Comparison of ENCODE assay signal across 1 cellular context in the genomic region with DNA sequence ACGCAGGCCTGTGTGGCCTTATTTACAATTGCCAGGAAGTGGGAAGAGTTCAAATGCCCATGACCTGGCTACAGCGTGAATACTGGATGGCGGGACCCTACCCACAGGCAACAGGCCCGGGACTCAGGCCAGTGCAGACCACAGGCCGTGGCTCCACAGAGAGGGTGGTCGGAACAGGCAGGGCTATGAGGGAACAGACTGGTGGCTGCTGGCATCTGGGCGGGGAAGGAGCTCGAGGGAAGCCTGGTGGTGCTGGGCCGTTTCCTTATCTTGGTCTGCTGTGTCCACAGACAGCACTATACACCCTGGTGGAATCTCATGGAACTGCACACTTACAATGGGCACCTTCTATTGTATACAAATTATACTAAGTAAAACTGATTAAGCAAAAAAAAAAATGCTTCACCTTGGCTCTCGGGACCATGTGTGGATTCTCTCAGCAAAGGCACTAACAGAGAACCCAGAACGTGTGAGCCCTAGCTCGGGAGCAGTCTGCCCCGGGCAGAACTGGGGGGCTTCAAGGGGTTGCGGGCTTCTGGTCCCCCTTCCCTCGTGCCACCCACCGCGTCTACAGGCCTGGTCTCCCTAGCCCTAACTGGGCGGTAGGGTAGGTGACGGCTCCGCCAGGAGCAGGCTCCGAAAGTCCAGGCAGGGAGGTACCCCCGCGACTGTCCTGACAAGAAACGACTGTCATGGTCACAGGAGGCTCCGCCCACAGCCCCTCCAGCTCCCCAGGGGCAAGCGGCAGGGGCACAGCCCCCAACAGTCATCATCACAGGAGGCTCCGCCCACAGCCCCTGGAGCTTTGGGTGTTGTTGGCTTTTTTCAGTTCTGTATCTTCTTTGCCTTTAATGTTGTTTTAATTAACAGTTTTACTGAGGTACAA.
A peak's percentile ranks its signal among the peaks of the same experiment; 100 is the strongest.
TF ChIP-seq lines count a peak whose summit lies in the region.

No MANE protein-coding gene starts in this region.

TF ChIP-seq in HepG2, 621 proteins besides CTCF, POLR2A, EP300 and RAD21 (continued from another document and continues in another):
- TF ChIP-seq, protein P1, sequence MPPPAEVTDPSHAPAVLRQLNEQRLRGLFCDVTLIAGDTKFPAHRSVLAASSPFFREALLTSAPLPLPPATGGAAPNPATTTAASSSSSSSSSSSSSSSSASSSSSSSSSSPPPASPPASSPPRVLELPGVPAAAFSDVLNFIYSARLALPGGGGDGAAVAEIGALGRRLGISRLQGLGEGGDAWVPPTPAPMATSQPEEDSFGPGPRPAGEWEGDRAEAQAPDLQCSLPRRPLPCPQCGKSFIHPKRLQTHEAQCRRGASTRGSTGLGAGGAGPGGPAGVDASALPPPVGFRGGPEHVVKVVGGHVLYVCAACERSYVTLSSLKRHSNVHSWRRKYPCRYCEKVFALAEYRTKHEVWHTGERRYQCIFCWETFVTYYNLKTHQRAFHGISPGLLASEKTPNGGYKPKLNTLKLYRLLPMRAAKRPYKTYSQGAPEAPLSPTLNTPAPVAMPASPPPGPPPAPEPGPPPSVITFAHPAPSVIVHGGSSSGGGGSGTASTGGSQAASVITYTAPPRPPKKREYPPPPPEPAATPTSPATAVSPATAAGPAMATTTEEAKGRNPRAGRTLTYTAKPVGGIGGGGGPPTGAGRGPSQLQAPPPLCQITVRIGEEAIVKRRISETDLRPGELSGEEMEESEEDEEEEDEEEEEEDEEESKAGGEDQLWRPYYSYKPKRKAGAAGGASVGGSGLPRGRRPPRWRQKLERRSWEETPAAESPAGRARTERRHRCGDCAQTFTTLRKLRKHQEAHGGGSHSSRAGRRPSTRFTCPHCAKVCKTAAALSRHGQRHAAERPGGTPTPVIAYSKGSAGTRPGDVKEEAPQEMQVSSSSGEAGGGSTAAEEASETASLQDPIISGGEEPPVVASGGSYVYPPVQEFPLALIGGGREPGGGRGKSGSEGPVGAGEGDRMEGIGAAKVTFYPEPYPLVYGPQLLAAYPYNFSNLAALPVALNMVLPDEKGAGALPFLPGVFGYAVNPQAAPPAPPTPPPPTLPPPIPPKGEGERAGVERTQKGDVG (CRISPR knock-in tag; IDR thresholded peaks at IDR 0.05; ENCODE audit: borderline replicate concordance) = no peak
- TF ChIP-seq TEAD3 (CRISPR knock-in tag; optimal IDR thresholded peaks at IDR 0.05; ENCODE audit: borderline replicate concordance) (no peak), ZNF264 (CRISPR knock-in tag; IDR thresholded peaks at IDR 0.05) (no peak), ATM (IDR thresholded peaks at IDR 0.05; ENCODE audit: borderline replicate concordance) (no peak), RXRB (CRISPR knock-in tag; IDR thresholded peaks at IDR 0.05; ENCODE audit: borderline replicate concordance) (no peak), RFX1 (IDR thresholded peaks at IDR 0.05) (no peak), YEATS2 (CRISPR knock-in tag; IDR thresholded peaks at IDR 0.05; ENCODE audit: borderline replicate concordance) (no peak), TAF1 (CRISPR knock-in tag; IDR thresholded peaks at IDR 0.05) (no peak), ZNF703 (CRISPR knock-in tag; IDR thresholded peaks at IDR 0.05; ENCODE audit: borderline replicate concordance) (no peak), ATF7-NPFF (CRISPR knock-in tag; IDR thresholded peaks at IDR 0.05; ENCODE audit: low read depth) (no peak), ZBTB8A (CRISPR knock-in tag; IDR thresholded peaks at IDR 0.05; ENCODE audit: borderline replicate concordance, low read depth) (no peak), TEAD2 (CRISPR knock-in tag; IDR thresholded peaks at IDR 0.05) (no peak), SAP130 (CRISPR knock-in tag; IDR thresholded peaks at IDR 0.05; ENCODE audit: low read depth) (no peak), NR3C1 (CRISPR knock-in tag; IDR thresholded peaks at IDR 0.05) (no peak), ZNF44 (CRISPR knock-in tag; IDR thresholded peaks at IDR 0.05) (no peak), MAZ (IDR thresholded peaks at IDR 0.05; ENCODE audit: borderline replicate concordance, low read depth, low read length) (no peak), MAZ (CRISPR knock-in tag; IDR thresholded peaks at IDR 0.05; ENCODE audit: low read depth) (no peak), ADNP (CRISPR knock-in tag; IDR thresholded peaks at IDR 0.05) (no peak), MEIS2 (CRISPR knock-in tag; IDR thresholded peaks at IDR 0.05) (no peak), ZNF282 (IDR thresholded peaks at IDR 0.05; ENCODE audit: partially characterized antibody) (no peak), ZMYM3 (CRISPR knock-in tag; IDR thresholded peaks at IDR 0.05) (no peak), ZNF383 (CRISPR knock-in tag; IDR thresholded peaks at IDR 0.05; ENCODE audit: borderline replicate concordance) (no peak), JUNB (CRISPR knock-in tag; IDR thresholded peaks at IDR 0.05; ENCODE audit: borderline replicate concordance) (no peak), SPEN (CRISPR knock-in tag; IDR thresholded peaks at IDR 0.05; ENCODE audit: low read depth) (no peak), ZNF431 (CRISPR knock-in tag; IDR thresholded peaks at IDR 0.05; ENCODE audit: borderline replicate concordance, low read depth) (no peak), CBX2 (IDR thresholded peaks at IDR 0.05; ENCODE audit: low read depth, low read length) (no peak), CBX2 (CRISPR knock-in tag; IDR thresholded peaks at IDR 0.05; ENCODE audit: low read depth) (no peak), MYNN (CRISPR knock-in tag; IDR thresholded peaks at IDR 0.05; ENCODE audit: low read depth) (no peak), ZNF230 (CRISPR knock-in tag; IDR thresholded peaks at IDR 0.05) (no peak), THAP11 (CRISPR knock-in tag; IDR thresholded peaks at IDR 0.05) (no peak), GLI4 (CRISPR knock-in tag; IDR thresholded peaks at IDR 0.05; ENCODE audit: borderline replicate concordance) (no peak), SYNCRIP (IDR thresholded peaks at IDR 0.05; ENCODE audit: insufficient read depth, low read depth, low read length) (no peak), SATB2 (CRISPR knock-in tag; IDR thresholded peaks at IDR 0.05) (no peak), MBNL3 (CRISPR knock-in tag; conservative IDR thresholded peaks at IDR 0.05) (no peak), ATRX (CRISPR knock-in tag; IDR thresholded peaks at IDR 0.05; ENCODE audit: borderline replicate concordance) (no peak), MEF2D (CRISPR knock-in tag; IDR thresholded peaks at IDR 0.05) (no peak), KDM3A (CRISPR knock-in tag; IDR thresholded peaks at IDR 0.05; ENCODE audit: low read depth) (no peak), ZNF101 (CRISPR knock-in tag; IDR thresholded peaks at IDR 0.05; ENCODE audit: borderline replicate concordance, low read depth) (no peak), TMF1 (CRISPR knock-in tag; IDR thresholded peaks at IDR 0.05; ENCODE audit: low read depth) (no peak), ZNF83 (CRISPR knock-in tag; IDR thresholded peaks at IDR 0.05; ENCODE audit: borderline replicate concordance) (no peak), ZNF432 (CRISPR knock-in tag; IDR thresholded peaks at IDR 0.05; ENCODE audit: borderline replicate concordance) (no peak)
- TF ChIP-seq, protein P2, sequence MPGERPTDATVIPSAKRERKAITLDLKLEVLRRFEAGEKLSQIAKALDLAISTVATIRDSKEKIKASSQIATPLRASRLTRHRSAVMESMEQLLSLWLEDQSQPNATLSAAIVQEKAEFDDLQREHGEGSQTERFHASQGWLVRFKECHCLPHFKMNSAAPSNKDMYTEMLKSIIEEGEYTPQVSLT (CRISPR knock-in tag; IDR thresholded peaks at IDR 0.05; ENCODE audit: borderline replicate concordance, low read depth) = no peak
- TF ChIP-seq, protein P3, sequence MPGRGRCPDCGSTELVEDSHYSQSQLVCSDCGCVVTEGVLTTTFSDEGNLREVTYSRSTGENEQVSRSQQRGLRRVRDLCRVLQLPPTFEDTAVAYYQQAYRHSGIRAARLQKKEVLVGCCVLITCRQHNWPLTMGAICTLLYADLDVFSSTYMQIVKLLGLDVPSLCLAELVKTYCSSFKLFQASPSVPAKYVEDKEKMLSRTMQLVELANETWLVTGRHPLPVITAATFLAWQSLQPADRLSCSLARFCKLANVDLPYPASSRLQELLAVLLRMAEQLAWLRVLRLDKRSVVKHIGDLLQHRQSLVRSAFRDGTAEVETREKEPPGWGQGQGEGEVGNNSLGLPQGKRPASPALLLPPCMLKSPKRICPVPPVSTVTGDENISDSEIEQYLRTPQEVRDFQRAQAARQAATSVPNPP (CRISPR knock-in tag; IDR thresholded peaks at IDR 0.05) = no peak
- TF ChIP-seq, protein P4, sequence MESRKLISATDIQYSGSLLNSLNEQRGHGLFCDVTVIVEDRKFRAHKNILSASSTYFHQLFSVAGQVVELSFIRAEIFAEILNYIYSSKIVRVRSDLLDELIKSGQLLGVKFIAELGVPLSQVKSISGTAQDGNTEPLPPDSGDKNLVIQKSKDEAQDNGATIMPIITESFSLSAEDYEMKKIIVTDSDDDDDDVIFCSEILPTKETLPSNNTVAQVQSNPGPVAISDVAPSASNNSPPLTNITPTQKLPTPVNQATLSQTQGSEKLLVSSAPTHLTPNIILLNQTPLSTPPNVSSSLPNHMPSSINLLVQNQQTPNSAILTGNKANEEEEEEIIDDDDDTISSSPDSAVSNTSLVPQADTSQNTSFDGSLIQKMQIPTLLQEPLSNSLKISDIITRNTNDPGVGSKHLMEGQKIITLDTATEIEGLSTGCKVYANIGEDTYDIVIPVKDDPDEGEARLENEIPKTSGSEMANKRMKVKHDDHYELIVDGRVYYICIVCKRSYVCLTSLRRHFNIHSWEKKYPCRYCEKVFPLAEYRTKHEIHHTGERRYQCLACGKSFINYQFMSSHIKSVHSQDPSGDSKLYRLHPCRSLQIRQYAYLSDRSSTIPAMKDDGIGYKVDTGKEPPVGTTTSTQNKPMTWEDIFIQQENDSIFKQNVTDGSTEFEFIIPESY (CRISPR knock-in tag; IDR thresholded peaks at IDR 0.05) = 0 out of 2 replicates have a peak, but pooled peaks have one; percentile 29
- TF ChIP-seq, protein P5, sequence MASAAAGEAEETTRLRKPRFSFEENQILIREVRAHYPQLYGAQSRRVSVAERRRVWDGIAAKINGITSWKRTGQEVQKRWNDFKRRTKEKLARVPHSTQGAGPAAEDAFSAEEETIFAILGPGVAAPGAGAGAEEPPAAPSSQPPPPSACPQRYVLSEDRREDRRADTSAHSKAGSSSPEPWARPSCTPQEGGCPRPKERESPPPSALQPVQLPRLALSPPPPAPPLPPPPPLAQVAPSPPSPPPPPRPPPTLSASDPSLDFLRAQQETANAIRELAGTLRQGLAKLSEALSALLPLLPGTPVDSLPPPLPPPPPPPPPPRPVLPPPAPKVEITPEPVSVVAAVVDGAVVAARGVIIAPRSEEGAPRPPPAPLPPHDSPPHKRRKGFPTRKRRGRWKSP (CRISPR knock-in tag; IDR thresholded peaks at IDR 0.05) = no peak
- TF ChIP-seq, protein P6, sequence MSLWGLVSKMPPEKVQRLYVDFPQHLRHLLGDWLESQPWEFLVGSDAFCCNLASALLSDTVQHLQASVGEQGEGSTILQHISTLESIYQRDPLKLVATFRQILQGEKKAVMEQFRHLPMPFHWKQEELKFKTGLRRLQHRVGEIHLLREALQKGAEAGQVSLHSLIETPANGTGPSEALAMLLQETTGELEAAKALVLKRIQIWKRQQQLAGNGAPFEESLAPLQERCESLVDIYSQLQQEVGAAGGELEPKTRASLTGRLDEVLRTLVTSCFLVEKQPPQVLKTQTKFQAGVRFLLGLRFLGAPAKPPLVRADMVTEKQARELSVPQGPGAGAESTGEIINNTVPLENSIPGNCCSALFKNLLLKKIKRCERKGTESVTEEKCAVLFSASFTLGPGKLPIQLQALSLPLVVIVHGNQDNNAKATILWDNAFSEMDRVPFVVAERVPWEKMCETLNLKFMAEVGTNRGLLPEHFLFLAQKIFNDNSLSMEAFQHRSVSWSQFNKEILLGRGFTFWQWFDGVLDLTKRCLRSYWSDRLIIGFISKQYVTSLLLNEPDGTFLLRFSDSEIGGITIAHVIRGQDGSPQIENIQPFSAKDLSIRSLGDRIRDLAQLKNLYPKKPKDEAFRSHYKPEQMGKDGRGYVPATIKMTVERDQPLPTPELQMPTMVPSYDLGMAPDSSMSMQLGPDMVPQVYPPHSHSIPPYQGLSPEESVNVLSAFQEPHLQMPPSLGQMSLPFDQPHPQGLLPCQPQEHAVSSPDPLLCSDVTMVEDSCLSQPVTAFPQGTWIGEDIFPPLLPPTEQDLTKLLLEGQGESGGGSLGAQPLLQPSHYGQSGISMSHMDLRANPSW (CRISPR knock-in tag; IDR thresholded peaks at IDR 0.05; ENCODE audit: borderline replicate concordance) = no peak
- TF ChIP-seq, protein P7, sequence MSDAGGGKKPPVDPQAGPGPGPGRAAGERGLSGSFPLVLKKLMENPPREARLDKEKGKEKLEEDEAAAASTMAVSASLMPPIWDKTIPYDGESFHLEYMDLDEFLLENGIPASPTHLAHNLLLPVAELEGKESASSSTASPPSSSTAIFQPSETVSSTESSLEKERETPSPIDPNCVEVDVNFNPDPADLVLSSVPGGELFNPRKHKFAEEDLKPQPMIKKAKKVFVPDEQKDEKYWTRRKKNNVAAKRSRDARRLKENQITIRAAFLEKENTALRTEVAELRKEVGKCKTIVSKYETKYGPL (CRISPR knock-in tag; IDR thresholded peaks at IDR 0.05) = no peak
- TF ChIP-seq, protein P8, sequence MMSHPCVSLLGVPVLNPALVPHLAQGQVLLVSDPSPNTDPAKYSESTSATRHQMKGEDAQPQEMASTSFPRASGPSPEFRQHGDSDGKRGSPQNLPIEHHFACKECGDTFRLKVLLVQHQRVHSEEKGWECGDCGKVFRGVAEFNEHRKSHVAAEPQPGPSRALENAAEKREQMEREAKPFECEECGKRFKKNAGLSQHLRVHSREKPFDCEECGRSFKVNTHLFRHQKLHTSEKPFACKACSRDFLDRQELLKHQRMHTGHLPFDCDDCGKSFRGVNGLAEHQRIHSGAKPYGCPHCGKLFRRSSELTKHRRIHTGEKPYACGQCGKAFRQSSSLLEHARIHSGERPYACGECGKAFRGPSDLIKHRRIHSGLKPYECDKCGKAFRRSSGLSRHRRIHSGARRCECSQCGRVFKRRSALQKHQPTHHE (CRISPR knock-in tag; IDR thresholded peaks at IDR 0.05; ENCODE audit: borderline replicate concordance) = no peak
- TF ChIP-seq, protein P9, sequence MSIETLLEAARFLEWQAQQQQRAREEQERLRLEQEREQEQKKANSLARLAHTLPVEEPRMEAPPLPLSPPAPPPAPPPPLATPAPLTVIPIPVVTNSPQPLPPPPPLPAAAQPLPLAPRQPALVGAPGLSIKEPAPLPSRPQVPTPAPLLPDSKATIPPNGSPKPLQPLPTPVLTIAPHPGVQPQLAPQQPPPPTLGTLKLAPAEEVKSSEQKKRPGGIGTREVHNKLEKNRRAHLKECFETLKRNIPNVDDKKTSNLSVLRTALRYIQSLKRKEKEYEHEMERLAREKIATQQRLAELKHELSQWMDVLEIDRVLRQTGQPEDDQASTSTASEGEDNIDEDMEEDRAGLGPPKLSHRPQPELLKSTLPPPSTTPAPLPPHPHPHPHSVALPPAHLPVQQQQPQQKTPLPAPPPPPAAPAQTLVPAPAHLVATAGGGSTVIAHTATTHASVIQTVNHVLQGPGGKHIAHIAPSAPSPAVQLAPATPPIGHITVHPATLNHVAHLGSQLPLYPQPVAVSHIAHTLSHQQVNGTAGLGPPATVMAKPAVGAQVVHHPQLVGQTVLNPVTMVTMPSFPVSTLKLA (IDR thresholded peaks at IDR 0.05) = no peak
- TF ChIP-seq, protein P10, sequence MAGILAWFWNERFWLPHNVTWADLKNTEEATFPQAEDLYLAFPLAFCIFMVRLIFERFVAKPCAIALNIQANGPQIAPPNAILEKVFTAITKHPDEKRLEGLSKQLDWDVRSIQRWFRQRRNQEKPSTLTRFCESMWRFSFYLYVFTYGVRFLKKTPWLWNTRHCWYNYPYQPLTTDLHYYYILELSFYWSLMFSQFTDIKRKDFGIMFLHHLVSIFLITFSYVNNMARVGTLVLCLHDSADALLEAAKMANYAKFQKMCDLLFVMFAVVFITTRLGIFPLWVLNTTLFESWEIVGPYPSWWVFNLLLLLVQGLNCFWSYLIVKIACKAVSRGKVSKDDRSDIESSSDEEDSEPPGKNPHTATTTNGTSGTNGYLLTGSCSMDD (CRISPR knock-in tag; IDR thresholded peaks at IDR 0.05) = no peak
